ENCODE assay signal across 8 cellular contexts in the genomic region with DNA sequence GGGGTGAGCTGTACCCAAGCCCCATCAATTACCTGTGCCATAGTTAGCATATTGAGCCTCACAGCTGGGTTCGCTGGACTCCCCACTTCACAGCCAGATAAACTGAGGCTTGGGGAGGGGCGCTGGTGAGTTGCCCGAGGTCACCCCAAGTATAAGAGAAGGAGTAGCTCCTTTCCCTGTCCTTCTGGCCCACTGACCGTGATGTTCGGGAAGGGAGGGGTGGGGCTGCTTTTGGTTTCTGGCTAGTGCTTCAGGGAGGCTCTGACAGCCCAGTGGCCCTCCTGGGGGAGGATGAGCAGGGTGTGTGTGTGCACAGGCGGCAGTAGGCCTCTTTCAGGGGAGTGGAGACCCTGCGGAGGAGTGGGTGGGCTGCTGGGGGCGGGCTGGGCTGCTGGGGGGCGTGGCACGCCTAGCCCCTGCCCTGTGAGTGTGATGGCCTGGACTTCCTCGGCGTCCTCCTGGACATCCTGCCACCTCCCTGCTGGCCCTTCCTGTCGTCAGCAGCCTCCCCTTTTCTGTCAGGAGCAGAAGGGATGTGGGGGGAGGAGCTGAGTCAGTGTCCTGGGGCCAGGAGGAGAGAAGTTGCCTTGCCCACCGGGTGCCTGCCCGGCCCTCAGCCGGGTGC. TPM values are rescaled to one million over a fixed set of nuclear protein-coding genes. Genes with fewer than 3 reads are reported as not detected.
A peak's percentile ranks its signal among the peaks of the same experiment; 100 is the strongest.
DNase-seq lines count a peak whose midpoint lies in the region; ATAC-seq and TF ChIP-seq lines count a peak whose summit lies in the region.

No MANE protein-coding gene starts in this region.

- ATAC-seq in activated T-helper 17 cell treated with anti-CD3 and anti-CD28 coated beads, Interleukin-2, amount 50 U/mL, for 72 hours (replicated peaks), result no peak

- H3K27ac Mint-ChIP-seq in activated T-helper 17 cell treated with anti-CD3 and anti-CD28 coated beads, Interleukin-2, amount 50 U/mL, for 72 hours, result peak overlapping the region; percentile 67

- H3K4me1 Mint-ChIP-seq in activated T-helper 17 cell treated with anti-CD3 and anti-CD28 coated beads, Interleukin-2, amount 50 U/mL, for 72 hours, result peaks cover 5% of the 10 kb centered on the region

- peak overlapping the region; percentile 83 for H3K4me3 Mint-ChIP-seq in activated T-helper 17 cell treated with anti-CD3 and anti-CD28 coated beads, Interleukin-2, amount 50 U/mL, for 72 hours

- no peaks in the 10 kb centered on the region for H3K9me3 ChIP-seq in right atrium auricular region

- no peaks in the 10 kb centered on the region for H3K27me3 Mint-ChIP-seq in activated T-helper 17 cell treated with anti-CD3 and anti-CD28 coated beads, Interleukin-2, amount 50 U/mL, for 72 hours

- no peaks in the 10 kb centered on the region for H3K9me3 Mint-ChIP-seq in activated T-helper 17 cell treated with anti-CD3 and anti-CD28 coated beads, Interleukin-2, amount 50 U/mL, for 72 hours

- no peaks in the 10 kb centered on the region for H3K36me3 Mint-ChIP-seq in activated T-helper 17 cell treated with anti-CD3 and anti-CD28 coated beads, Interleukin-2, amount 50 U/mL, for 72 hours (ENCODE audit: low read depth)

- DNase-seq in HT1080 (ENCODE audit: low read depth), result peak; percentile 63
- no peak for DNase-seq in right atrium auricular region (ENCODE audit: low spot score)
- no peak for DNase-seq in skeletal muscle cell (ENCODE audit: low read depth)
- DNase-seq in midbrain (lab: John Stamatoyannopoulos, UW), result no peak
- DNase-seq in cortex of kidney (lab: John Stamatoyannopoulos, UW), result no peak
- DNase-seq in T-helper 9 cell, result no peak
- DNase-seq in activated CD4-positive, alpha-beta T cell treated with anti-CD3 and anti-CD28 coated beads for 48 hours, result no peak

- no peak for TF ChIP-seq CTCF in right atrium auricular region (IDR thresholded peaks at IDR 0.05)

- no peaks in the 10 kb centered on the region for H3K36me3 ChIP-seq in right atrium auricular region

- H3K4me3 ChIP-seq in right atrium auricular region (peak overlapping the region; percentile 76 to 95), skeletal muscle cell (ENCODE audit: low read depth, low read length) (peak overlapping the region; percentile 97)

- H3K4me1 ChIP-seq in right atrium auricular region, result peaks cover 0 to 70% of the 10 kb centered on the region in 2 donors

- H3K27ac ChIP-seq in right atrium auricular region, result peak overlapping the region; percentile 97

- no peaks in the 10 kb centered on the region for H3K27me3 ChIP-seq in right atrium auricular region

RNA-seq across cellular contexts. Expression of gene TRIOBP, which starts 50.4 kb away (rescaled TPM):
- 32.3 and 33.3 TPM in 2 replicates for total RNA-seq in HT1080 (2014; rRNA removed; shearing (Covaris generic))
- polyA plus RNA-seq in HT1080 (2015; cell fraction: cytosol; rRNA removed), result 58.9 and 59.1 TPM in 2 replicates
- 52.0 and 59.3 TPM in 2 replicates for polyA plus RNA-seq in HT1080 (2015; cell fraction: nucleus; rRNA removed)
- 10 to 100 TPM; 28.2 to 36.9 TPM for total RNA-seq in activated T-helper 17 cell treated with anti-CD3 and anti-CD28 coated beads, Interleukin-2, amount 50 U/mL, for 72 hours
- 100 to 1,000 TPM; 108 to 118 TPM for total RNA-seq in right atrium auricular region
